Comparison of ENCODE assay signal across 8 cellular contexts in the genomic region with DNA sequence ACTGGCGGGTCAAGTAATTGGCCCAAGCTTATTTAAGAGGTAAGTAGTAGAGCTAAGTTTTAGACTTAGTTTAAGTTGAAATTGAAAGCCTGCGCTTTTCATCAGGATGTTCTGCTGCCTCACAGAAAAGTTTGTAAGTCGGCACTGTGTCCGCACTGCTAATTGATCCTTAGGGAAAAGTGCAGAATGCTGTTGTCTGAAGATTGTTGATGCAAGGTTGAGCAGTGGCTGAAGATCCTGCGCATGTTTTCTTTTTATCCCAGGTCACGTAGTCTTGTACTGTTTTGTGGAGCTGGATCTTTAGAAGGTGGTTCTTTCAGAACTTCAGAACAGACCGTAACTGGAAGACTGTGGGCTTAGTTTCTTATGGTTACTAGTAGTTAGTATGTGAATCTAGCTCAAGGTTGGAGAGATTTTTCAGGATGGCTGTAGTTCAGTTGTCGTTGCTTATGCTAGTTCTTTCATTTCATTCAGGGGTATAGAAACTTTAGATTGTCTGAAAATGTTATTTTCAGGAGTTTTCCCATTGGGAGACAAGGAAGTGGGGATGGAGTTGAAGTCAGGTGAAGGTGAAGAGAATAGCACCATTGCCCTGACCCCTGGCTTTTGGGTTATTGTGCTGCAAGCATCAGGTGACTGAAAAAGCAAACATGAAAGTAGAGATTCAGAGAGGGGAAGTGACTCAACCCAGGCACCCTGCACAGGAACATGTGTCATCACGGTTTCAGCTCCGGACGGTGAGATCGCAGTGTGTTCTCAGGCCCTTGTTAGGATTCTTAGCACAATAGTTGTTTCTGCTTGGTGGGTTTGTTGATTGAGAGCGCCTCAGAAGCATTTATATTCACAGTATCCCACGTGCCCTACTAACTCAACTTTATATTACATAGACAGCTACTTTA. TPM values are rescaled to one million over a fixed set of nuclear protein-coding genes. Genes with fewer than 3 reads are reported as not detected.
A peak's percentile ranks its signal among the peaks of the same experiment; 100 is the strongest.
DNase-seq lines count a peak whose midpoint lies in the region; ATAC-seq and TF ChIP-seq lines count a peak whose summit lies in the region.

No MANE protein-coding gene starts in this region.

- peak overlapping the region; percentile 45 for H3K4me2 ChIP-seq in smooth muscle cell

- H3K36me3 ChIP-seq in heart right ventricle (peaks cover 0 to 6% (median 0%) of the 10 kb centered on the region in 9 donors), smooth muscle cell (ENCODE audit: low read depth) (no peaks in the 10 kb centered on the region)

- peak overlapping the region; percentile 57 for H3K9ac ChIP-seq in smooth muscle cell (ENCODE audit: low read depth)

- H3K27ac ChIP-seq in C4-2B: peak overlapping the region; percentile 37; the same call in 1 of the 2 replicates
- peak overlapping the region in 9 of 10 donors; percentile 7 to 78 (median 57) for H3K27ac ChIP-seq in heart right ventricle
- peak overlapping the region; percentile 89 for H3K27ac ChIP-seq in smooth muscle cell (ENCODE audit: low read depth)

- peak; percentile 78 to 81 for DNase-seq in SHP77 (lab: John Stamatoyannopoulos, UW)
- peak; percentile 62 for DNase-seq in activated gamma-delta T cell treated with anti-CD3 and anti-CD28 coated beads, Interleukin-2, amount 50 U/mL, for 16 hours (ENCODE audit: low read depth)
- DNase-seq in heart right ventricle: peak; percentile 23 to 50
- no peak for DNase-seq in smooth muscle cell (lab: John Stamatoyannopoulos, UW; ENCODE audit: unreplicated experiment)
- no peak for DNase-seq in NCI-H1436 treated with DMSO at 0.1 percent for 48 hours (lab: John Stamatoyannopoulos, UW)

- 23 to 30% methylated on average over 14 of the region's 14 CpGs for WGBS in heart right ventricle, 2 donors
- WGBS in smooth muscle cell (ENCODE audit: low lambda C conversion rate): 54% methylated on average over 14 of the region's 14 CpGs

- intact Hi-C loops in heart right ventricle (cut with DNase I): loop anchor here in 6 of 10 donors (2.0 to 10.0 kb wide), 5 partner anchors 78 to 118 kb away; no protein-coding TSS in a partner anchor

- peaks cover 100% of the 10 kb centered on the region for H3K79me2 ChIP-seq in smooth muscle cell (ENCODE audit: low read depth)

- peak overlapping the region in 5 of 10 donors; percentile 9 to 31 (median 23) for H3K4me3 ChIP-seq in heart right ventricle
- no peak overlapping the region for H3K4me3 ChIP-seq in smooth muscle cell

- peaks cover 9% of the 10 kb centered on the region for H3F3A ChIP-seq in smooth muscle cell (ENCODE audit: low read depth)

- H4K20me1 ChIP-seq in smooth muscle cell (ENCODE audit: low read depth): peaks cover 53% of the 10 kb centered on the region

- H3K27me3 ChIP-seq in heart right ventricle: no peaks in the 10 kb centered on the region
- no peaks in the 10 kb centered on the region for H3K27me3 ChIP-seq in smooth muscle cell (ENCODE audit: low read depth)

- TF ChIP-seq CTCF in C4-2B (conservative IDR thresholded peaks at IDR 0.05): no peak
- peak in 5 of 9 donors; percentile 13 to 30 (median 28) for TF ChIP-seq CTCF in heart right ventricle (IDR thresholded peaks at IDR 0.05)
- TF ChIP-seq CTCF in smooth muscle cell (IDR thresholded peaks at IDR 0.05; ENCODE audit: borderline replicate concordance, insufficient read depth, poor library complexity, severe bottlenecking): no peak

- ATAC-seq in GM19351 (IDR thresholded peaks at IDR 0.05; ENCODE audit: unreplicated experiment): peak; percentile 98
- ATAC-seq in HG03432 (IDR thresholded peaks at IDR 0.05; ENCODE audit: unreplicated experiment): peak; percentile 98
- peak; percentile 57 to 94 (median 80) for ATAC-seq in heart right ventricle

- H3K9me3 ChIP-seq in heart right ventricle: no peaks in the 10 kb centered on the region
- H3K9me3 ChIP-seq in smooth muscle cell (replicated peaks; ENCODE audit: low read depth): no peaks in the 10 kb centered on the region

- H3K4me1 ChIP-seq in heart right ventricle (peaks cover 3 to 86% (median 49%) of the 10 kb centered on the region in 9 donors), smooth muscle cell (ENCODE audit: low read depth) (peaks cover 28% of the 10 kb centered on the region)

- H2AFZ ChIP-seq in smooth muscle cell (ENCODE audit: low read depth): no peak overlapping the region

RNA-seq across cellular contexts. Expression of a gene that starts 32.8 kb away (rescaled TPM):
- total RNA-seq in heart right ventricle: 100 to 1,000 TPM; 325 to 645 (median 537) TPM
- 100 to 1,000 TPM in 1 of 2 donors, 10 to 100 TPM in 1; 89.3 to 143 TPM for polyA plus RNA-seq in heart right ventricle
- total RNA-seq in smooth muscle cell: 63.5 and 71.8 TPM in 2 replicates
- polyA plus RNA-seq in smooth muscle cell: 43.3 and 46.8 TPM in 2 replicates

Comparison
In these comparisons a context has a peak if more than half of its experiments do, and no peak if none do; other contexts are left out.
1. H3K27ac ChIP-seq: peak in every context shown above with its lines; median percentile 89 in smooth muscle cell; 57 in heart right ventricle; 37 in C4-2B.
2. CTCF ChIP-seq: peak in heart right ventricle (5 of 9); none in C4-2B (single experiment) and smooth muscle cell (single experiment).
3. DNase-seq: peak in SHP77 (2 of 2), activated gamma-delta T cell treated with anti-CD3 and anti-CD28 coated beads, Interleukin-2, amount 50 U/mL, for 16 hours (single experiment) and heart right ventricle (2 of 2); none in smooth muscle cell (single experiment) and NCI-H1436 treated with DMSO at 0.1 percent for 48 hours (single experiment).
4. Peak in every context shown above with its lines, with median percentiles within 50 percentile points of each other: ATAC-seq.